In the genomic region with DNA sequence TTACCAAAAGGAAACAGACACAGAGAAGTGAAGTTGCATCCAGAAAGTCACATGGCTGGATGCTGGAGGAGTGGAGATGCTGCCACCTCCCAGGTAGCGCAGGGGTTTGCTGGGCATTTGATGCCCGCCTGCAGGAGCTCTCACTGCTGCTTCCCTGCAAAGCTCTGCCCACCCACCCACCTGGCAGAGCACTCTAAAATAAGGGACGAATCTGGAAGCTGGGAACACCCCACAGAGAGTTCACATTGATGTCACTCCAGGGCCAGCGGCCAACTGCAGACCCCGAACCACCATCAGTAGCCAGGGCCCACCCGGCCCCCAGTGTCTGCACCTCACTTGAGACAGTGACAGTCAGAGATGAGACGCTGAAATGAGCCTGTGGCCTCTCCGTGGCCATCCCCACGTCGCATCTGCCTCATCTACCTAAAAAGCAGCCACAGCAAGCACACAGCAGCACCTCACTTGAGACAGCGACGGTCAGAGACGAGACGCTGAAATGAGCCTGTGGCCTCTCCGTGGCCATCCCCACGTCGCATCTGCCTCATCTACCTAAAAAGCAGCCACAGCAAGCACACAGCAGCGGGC, we compare ENCODE assay signal across 15 cellular contexts.
"Had no signal": no experiment of that assay in that cellular context is flagged by ENCODE, and none has a peak within 500 bp of the region (broad histone marks: within the 10 kb centered on the region; RNA-seq: fewer than 3 reads in every experiment).

No MANE protein-coding gene starts in this region.

- H3K27ac ChIP-seq: gastroesophageal sphincter, heart right ventricle, pancreas, SK-N-MC had no signal

- H3K27ac Mint-ChIP-seq: brain; dendritic cell treated with granulocyte-macrophage colony-stimulating factor and Interleukin-4, amounts not matched to agents 40 ng/mL and 50 ng/mL, for 4 days; stimulated activated effector memory CD8-positive, alpha-beta T cell treated with anti-CD3 and anti-CD28 coated beads, Interleukin-12 subunit alpha, Interleukin-12 subunit beta, amount 100 ng/mL, for 72 hours had no signal

- H3K36me3 Mint-ChIP-seq: brain; stimulated activated effector memory CD8-positive, alpha-beta T cell treated with anti-CD3 and anti-CD28 coated beads, Interleukin-12 subunit alpha, Interleukin-12 subunit beta, amount 100 ng/mL, for 72 hours had no signal

- H3K36me3 ChIP-seq: gastroesophageal sphincter, heart right ventricle, pancreas had no signal

- H3K27me3 ChIP-seq: pancreas had no signal

- H3K4me1 ChIP-seq: gastroesophageal sphincter, pancreas had no signal

- ATAC-seq: gastroesophageal sphincter, heart right ventricle, pancreas had no signal

- H3K9me3 Mint-ChIP-seq: dendritic cell treated with granulocyte-macrophage colony-stimulating factor and Interleukin-4, amounts not matched to agents 40 ng/mL and 50 ng/mL, for 4 days; neural crest cell; stimulated activated effector memory CD8-positive, alpha-beta T cell treated with anti-CD3 and anti-CD28 coated beads, Interleukin-12 subunit alpha, Interleukin-12 subunit beta, amount 100 ng/mL, for 72 hours had no signal

- H3K4me1 Mint-ChIP-seq: brain; stimulated activated effector memory CD8-positive, alpha-beta T cell treated with anti-CD3 and anti-CD28 coated beads, Interleukin-12 subunit alpha, Interleukin-12 subunit beta, amount 100 ng/mL, for 72 hours had no signal

- H3K4me3 ChIP-seq: gastroesophageal sphincter, heart right ventricle, pancreas, SK-N-MC had no signal

- H3K4me3 Mint-ChIP-seq: brain; dendritic cell treated with granulocyte-macrophage colony-stimulating factor and Interleukin-4, amounts not matched to agents 40 ng/mL and 50 ng/mL, for 4 days; neural crest cell; stimulated activated effector memory CD8-positive, alpha-beta T cell treated with anti-CD3 and anti-CD28 coated beads, Interleukin-12 subunit alpha, Interleukin-12 subunit beta, amount 100 ng/mL, for 72 hours had no signal

- DNase-seq: activated naive CD4-positive, alpha-beta T cell treated with anti-CD3 and anti-CD28 coated beads, Interleukin-2, amount 50 U/mL, for 16 hours; amygdala; cerebellar nuclear complex; heart right ventricle; mammary epithelial cell; pancreas; substantia nigra; T-helper 9 cell; trophoblast cell had no signal

- H3K9me3 ChIP-seq: gastroesophageal sphincter, heart right ventricle, pancreas had no signal
